ENCODE assay signal across 22 cellular contexts in genomic region chr7:155280446-155281410, GRCh38. TPM values are rescaled to one million over a fixed set of nuclear protein-coding genes. Genes with fewer than 3 reads are reported as not detected.
DNase-seq lines count a peak whose midpoint lies in the region; ATAC-seq, FAIRE-seq and TF ChIP-seq lines count a peak whose summit lies in the region.
"Had no signal": no experiment of that assay in that cellular context is flagged by ENCODE, and none has a peak within 500 bp of the region (broad histone marks: within the 10 kb centered on the region; RNA-seq: fewer than 3 reads in every experiment).

No MANE protein-coding gene starts in this region.

- DNase-seq in NOMO-1 (lab: John Stamatoyannopoulos, UW; ENCODE audit: unreplicated experiment in 2 of 2): peak; percentile 39 to 55
- no peak for DNase-seq in NOMO-1 treated with dmso at 0.1 percent for 144 hours (lab: John Stamatoyannopoulos, UW; ENCODE audit: unreplicated experiment)
- DNase-seq in stimulated activated naive CD8-positive, alpha-beta T cell treated with anti-CD3 and anti-CD28 coated beads, Interleukin-15, Interleukin-2, amounts not matched to agents 100 U/mL and 50 U/mL, for 24 hours: peak; percentile 36
- no peak for DNase-seq in stimulated activated naive CD8-positive, alpha-beta T cell treated with anti-CD3 and anti-CD28 coated beads, Interleukin-15, amount 100 ng/mL, for 72 hours
- DNase-seq in epithelial cell of esophagus (ENCODE audit: low read depth): peak; percentile 7
- DNase-seq in central memory CD4-positive, alpha-beta T cell: no peak
- DNase-seq in frontal cortex (ENCODE audit: low spot score in 2 of 2): no peak
- DNase-seq in RKO (ENCODE audit: low spot score): no peak
- DNase-seq: 8988T; C1 segment of cervical spinal cord; DMS153; effector CD4-positive, alpha-beta T cell; IMR-90; naive thymus-derived CD4-positive, alpha-beta T cell; NCI-H1048; NCI-H69; psoas muscle; stomach; SW 1271 had no signal

- no peaks in the 10 kb centered on the region for H3K9me3 Mint-ChIP-seq in stimulated activated naive CD8-positive, alpha-beta T cell treated with anti-CD3 and anti-CD28 coated beads, Interleukin-15, amount 100 ng/mL, for 72 hours
- H3K9me3 Mint-ChIP-seq: naive thymus-derived CD4-positive, alpha-beta T cell had no signal

- H3K27ac Mint-ChIP-seq in stimulated activated naive CD8-positive, alpha-beta T cell treated with anti-CD3 and anti-CD28 coated beads, Interleukin-15, amount 100 ng/mL, for 72 hours: no peak overlapping the region

- H3K4me1 Mint-ChIP-seq in stimulated activated naive CD8-positive, alpha-beta T cell treated with anti-CD3 and anti-CD28 coated beads, Interleukin-15, amount 100 ng/mL, for 72 hours: peaks cover 35% of the 10 kb centered on the region

- ATAC-seq in stimulated activated naive CD8-positive, alpha-beta T cell treated with anti-CD3 and anti-CD28 coated beads, Interleukin-15, Interleukin-2, amounts not matched to agents 100 U/mL and 50 U/mL, for 24 hours: peak; percentile 62
- ATAC-seq in stimulated activated naive CD8-positive, alpha-beta T cell treated with anti-CD3 and anti-CD28 coated beads, Interleukin-15, amount 100 ng/mL, for 72 hours: no peak
- ATAC-seq: naive thymus-derived CD4-positive, alpha-beta T cell; psoas muscle had no signal

- H3K4me3 ChIP-seq in epithelial cell of esophagus (ENCODE audit: low read length): no peak overlapping the region
- H3K4me3 ChIP-seq: hepatocyte, psoas muscle, stomach, upper lobe of left lung had no signal

- no peak for TF ChIP-seq CTCF in epithelial cell of esophagus (IDR thresholded peaks at IDR 0.05; ENCODE audit: insufficient read depth, low read depth, low read length, missing control alignments)

- peaks cover 30% of the 10 kb centered on the region for H3K27me3 Mint-ChIP-seq in stimulated activated naive CD8-positive, alpha-beta T cell treated with anti-CD3 and anti-CD28 coated beads, Interleukin-15, amount 100 ng/mL, for 72 hours

- no peak for FAIRE-seq in frontal cortex (lab: Jason Lieb, UNC)
- FAIRE-seq: keratinocyte had no signal

- no peak overlapping the region for H3K4me3 Mint-ChIP-seq in stimulated activated naive CD8-positive, alpha-beta T cell treated with anti-CD3 and anti-CD28 coated beads, Interleukin-15, amount 100 ng/mL, for 72 hours
- H3K4me3 Mint-ChIP-seq: naive thymus-derived CD4-positive, alpha-beta T cell had no signal

RNA-seq across cellular contexts. Expression of gene INSIG1, which starts 16.9 kb away (rescaled TPM):
- total RNA-seq in frontal cortex: 105 TPM

Comparison
In these comparisons a context has a peak if more than half of its experiments do, and no peak if none do; other contexts are left out.
1. DNase-seq: peak in NOMO-1 (2 of 2), stimulated activated naive CD8-positive, alpha-beta T cell treated with anti-CD3 and anti-CD28 coated beads, Interleukin-15, Interleukin-2, amounts not matched to agents 100 U/mL and 50 U/mL, for 24 hours (single experiment) and epithelial cell of esophagus (single experiment); none in NOMO-1 treated with dmso at 0.1 percent for 144 hours (single experiment), stimulated activated naive CD8-positive, alpha-beta T cell treated with anti-CD3 and anti-CD28 coated beads, Interleukin-15, amount 100 ng/mL, for 72 hours (0 of 2), central memory CD4-positive, alpha-beta T cell (single experiment), frontal cortex (0 of 2) and RKO (single experiment).